Comparison of ENCODE assay signal across 5 cellular contexts in genomic region chr11:42958635-42959034, GRCh38.
"Had no signal": no experiment of that assay in that cellular context is flagged by ENCODE, and none has a peak within 500 bp of the region (broad histone marks: within the 10 kb centered on the region; RNA-seq: fewer than 3 reads in every experiment).

No MANE protein-coding gene starts in this region.

- ATAC-seq: HepG2, K562 had no signal

- H3K4me3 ChIP-seq: K562 had no signal

- DNase-seq: IMR-90, KBM-7 had no signal

- H3K27ac ChIP-seq: HL-60 had no signal
